In genomic region chr17:7915611-7916382, GRCh38 we compare ENCODE assay signal across 8 cellular contexts. TPM values are rescaled to one million over a fixed set of nuclear protein-coding genes. Genes with fewer than 3 reads are reported as not detected.
DNase-seq lines count a peak whose midpoint lies in the region; ATAC-seq, FAIRE-seq and TF ChIP-seq lines count a peak whose summit lies in the region.

Gene RNF227 (minus strand): TSS chr17:7916289. CDS start chr17:7916195, 94 bp downstream.

- POLR2A ChIA-PET in naive thymus-derived CD8-positive, alpha-beta T cell (lab: Charles Lee): interaction anchor here (0.6 to 6.3 kb wide), 26 partner anchors 9 to 373 kb away, joined by 3 to 110 read pairs (median 4); partner anchors contain the start of genes CNTROB, CYB5D1, KCNAB3 and NAA38

- H3K36me3 Mint-ChIP-seq in naive thymus-derived CD8-positive, alpha-beta T cell: peaks cover 0 to 15% (median 0%) of the 10 kb centered on the region in 3 donors
- peaks cover 5% of the 10 kb centered on the region for H3K36me3 Mint-ChIP-seq in stimulated activated memory B cell treated with anti-CD40 and anti-IgM and Interleukin-4, amounts not matched to agents 10 μg/mL and 1 μg/mL and 100 μg/mL, for 72 hours

- H3K4me1 Mint-ChIP-seq in naive thymus-derived CD8-positive, alpha-beta T cell: peaks cover 26 to 42% (median 32%) of the 10 kb centered on the region in 4 donors
- H3K4me1 Mint-ChIP-seq in stimulated activated memory B cell treated with anti-CD40 and anti-IgM and Interleukin-4, amounts not matched to agents 10 μg/mL and 1 μg/mL and 100 μg/mL, for 72 hours: peaks cover 19% of the 10 kb centered on the region

- TF ChIP-seq CTCF in fibroblast of lung (conservative IDR thresholded peaks at IDR 0.05 in 1 of 2, IDR thresholded peaks at IDR 0.05 in 1 of 2; ENCODE audit: low read depth in 1 of 2, low read length in 2 of 2): no peak

- peak within 1 kb of the TSS; percentile 82 for H3K27ac ChIP-seq in fibroblast of lung (ENCODE audit: insufficient read depth, low read length)

- no peaks in the 10 kb centered on the region for H3K27me3 Mint-ChIP-seq in naive thymus-derived CD8-positive, alpha-beta T cell
- no peaks in the 10 kb centered on the region for H3K27me3 Mint-ChIP-seq in stimulated activated memory B cell treated with anti-CD40 and anti-IgM and Interleukin-4, amounts not matched to agents 10 μg/mL and 1 μg/mL and 100 μg/mL, for 72 hours

- no peaks in the 10 kb centered on the region for H3K9me3 Mint-ChIP-seq in naive thymus-derived CD8-positive, alpha-beta T cell
- no peaks in the 10 kb centered on the region for H3K9me3 Mint-ChIP-seq in stimulated activated memory B cell treated with anti-CD40 and anti-IgM and Interleukin-4, amounts not matched to agents 10 μg/mL and 1 μg/mL and 100 μg/mL, for 72 hours

- peak within 1 kb of the TSS; percentile 57 to 70 (median 64) for H3K4me3 ChIP-seq in fibroblast of lung (replicated peaks in 1 of 4; ENCODE audit: control extremely low read depth in 1 of 4, insufficient read depth in 1 of 4, low read depth in 3 of 4, low read length in 4 of 4)

- H4K20me1 ChIP-seq in fibroblast of lung (ENCODE audit: control insufficient read depth, extremely low read depth, insufficient read depth, low read length): no peaks in the 10 kb centered on the region

- H3K4me1 ChIP-seq in fibroblast of lung (ENCODE audit: control insufficient read depth, extremely low read depth, insufficient read depth, low read length): peaks cover 8% of the 10 kb centered on the region

- peak within 1 kb of the TSS; percentile 86 to 96 (median 94) for H3K27ac Mint-ChIP-seq in naive thymus-derived CD8-positive, alpha-beta T cell
- H3K27ac Mint-ChIP-seq in stimulated activated memory B cell treated with anti-CD40 and anti-IgM and Interleukin-4, amounts not matched to agents 10 μg/mL and 1 μg/mL and 100 μg/mL, for 72 hours: peak within 1 kb of the TSS; percentile 86

- peak within 1 kb of the TSS; percentile 65 for H3K9ac ChIP-seq in fibroblast of lung (ENCODE audit: insufficient read depth, low read length)

- peaks cover 4% of the 10 kb centered on the region for H3K36me3 ChIP-seq in fibroblast of lung (ENCODE audit: control insufficient read depth, insufficient read depth, low read length)

- H3K9me3 ChIP-seq in fibroblast of lung (ENCODE audit: control insufficient read depth, insufficient read depth, low read depth, low read length): no peaks in the 10 kb centered on the region

- H3K79me2 ChIP-seq in fibroblast of lung (ENCODE audit: control insufficient read depth, insufficient read depth, low read length): no peaks in the 10 kb centered on the region

- peak; percentile 49 for ATAC-seq in GM21786 (IDR thresholded peaks at IDR 0.05; ENCODE audit: unreplicated experiment)
- peak; percentile 79 to 83 for ATAC-seq in naive thymus-derived CD8-positive, alpha-beta T cell
- peak; percentile 90 for ATAC-seq in stimulated activated memory B cell treated with anti-CD40 and anti-IgM and Interleukin-4, amounts not matched to agents 10 μg/mL and 1 μg/mL and 100 μg/mL, for 72 hours

- no peak for FAIRE-seq in RCC 7860 (lab: Jason Lieb, UNC)

- H3K4me3 Mint-ChIP-seq in naive thymus-derived CD8-positive, alpha-beta T cell: peak within 1 kb of the TSS; percentile 86 to 93 (median 90)
- peak within 1 kb of the TSS; percentile 99 for H3K4me3 Mint-ChIP-seq in stimulated activated memory B cell treated with anti-CD40 and anti-IgM and Interleukin-4, amounts not matched to agents 10 μg/mL and 1 μg/mL and 100 μg/mL, for 72 hours

- peak; percentile 81 for DNase-seq in DMS 273 treated with DMSO at 0.1 percent for 48 hours (lab: John Stamatoyannopoulos, UW)
- peak; percentile 59 for DNase-seq in Kasumi-1 (lab: John Stamatoyannopoulos, UW)
- peak; percentile 77 for DNase-seq in RCC 7860 (ENCODE audit: low spot score)
- DNase-seq in activated T-helper 1 cell treated with anti-CD3 and anti-CD28 coated beads, Interleukin-2, amount 50 U/mL, for 16 hours (ENCODE audit: low read depth in 1 of 2, low spot score in 1 of 2): peak; percentile 61 to 74
- DNase-seq in fibroblast of lung (ENCODE audit: low read depth in 2 of 2): peak; percentile 95 to 98
- peak; percentile 61 to 91 (median 80) for DNase-seq in naive thymus-derived CD8-positive, alpha-beta T cell

- no peaks in the 10 kb centered on the region for H3K27me3 ChIP-seq in fibroblast of lung (ENCODE audit: control insufficient read depth, insufficient read depth, low read length)

- H2AFZ ChIP-seq in fibroblast of lung (ENCODE audit: low read length): peak within 1 kb of the TSS; percentile 88

- H3K4me2 ChIP-seq in fibroblast of lung (ENCODE audit: extremely low read depth, insufficient read depth, low read length): peak within 1 kb of the TSS; percentile 80

RNA-seq across cellular contexts. Expression of gene RNF227, which starts in this region (rescaled TPM):
- total RNA-seq in fibroblast of lung: 1.8 and 3.9 TPM in 2 replicates
- polyA plus RNA-seq in fibroblast of lung: 2.2 and 2.8 TPM in 2 replicates
- polyA plus RNA-seq in fibroblast of lung (2012): 1.3 and 1.4 TPM in 2 replicates
- polyA minus RNA-seq in fibroblast of lung (ENCODE audit: low replicate concordance): 0.16 and 0.22 TPM in 2 replicates
- total RNA-seq in naive thymus-derived CD8-positive, alpha-beta T cell: 1 to 10 TPM; 7.8 to 9.4 TPM
- polyA plus RNA-seq in naive thymus-derived CD8-positive, alpha-beta T cell: 1 to 10 TPM in 2 of 3 donors, under 1 TPM in 1; 0.65 to 4.8 (median 2.4) TPM

Comparison
In these comparisons a context has a peak if more than half of its experiments do, and no peak if none do; other contexts are left out.
1. Peak in every context shown above with its lines: DNase-seq, ATAC-seq, H3K4me3 ChIP-seq and H3K27ac ChIP-seq.